Comparison of ENCODE assay signal across 8 cellular contexts in the genomic region with DNA sequence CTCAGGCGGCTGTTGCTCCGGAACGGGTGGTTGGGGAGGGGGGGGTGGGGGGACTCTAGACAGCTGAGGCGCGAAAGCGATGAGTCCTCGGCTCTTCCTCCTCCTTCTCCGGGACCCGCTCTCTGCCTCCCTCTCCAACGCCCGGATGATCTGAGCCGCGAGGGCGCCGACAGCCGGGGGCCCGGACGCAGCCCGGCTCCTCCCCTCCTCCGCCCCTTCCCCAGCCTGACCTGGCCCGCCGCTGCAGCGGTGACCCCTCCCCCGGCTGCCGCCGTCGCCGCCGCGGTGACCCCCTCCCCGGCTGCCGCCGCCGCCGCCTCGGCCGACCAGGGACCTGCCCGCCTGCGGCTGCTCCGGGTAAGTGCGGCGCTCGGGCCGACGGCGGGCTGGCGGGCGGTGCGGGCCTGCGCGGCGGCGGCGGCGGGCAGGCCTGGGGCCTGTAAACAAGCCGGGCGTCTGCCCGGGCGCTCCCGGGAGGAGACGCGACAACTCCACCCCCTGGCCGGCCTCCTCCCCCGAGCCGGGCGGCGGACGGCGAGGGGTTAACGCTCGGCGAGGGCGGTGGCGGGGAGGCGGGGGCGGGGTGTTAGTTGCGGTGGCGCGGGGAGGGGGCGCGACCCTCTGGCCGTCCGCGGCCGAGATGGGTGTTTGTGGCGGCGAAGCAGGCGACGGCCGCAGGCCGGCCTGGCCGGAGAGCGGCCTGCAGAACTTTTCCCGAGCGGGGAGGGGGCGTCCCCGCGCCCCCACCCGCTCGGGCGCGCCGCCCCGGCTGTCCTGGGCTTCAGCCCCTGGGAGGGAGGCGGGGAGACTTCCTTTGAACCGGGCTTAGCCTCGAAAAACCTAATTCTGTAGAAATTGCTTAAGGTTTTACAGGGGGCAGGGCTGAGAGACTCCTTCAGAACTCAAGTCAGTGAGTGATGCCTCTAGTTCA. TPM values are rescaled to one million over a fixed set of nuclear protein-coding genes. Genes with fewer than 3 reads are reported as not detected.
DNase-seq lines count a peak whose midpoint lies in the region; ATAC-seq and TF ChIP-seq lines count a peak whose summit lies in the region.

No MANE protein-coding gene starts in this region.

- TF ChIP-seq EP300 in neural cell (conservative IDR thresholded peaks at IDR 0.05; ENCODE audit: poor library complexity, severe bottlenecking), result no peak

- no peak overlapping the region for H2AFZ ChIP-seq in neural cell (ENCODE audit: low read depth, low read length)

- H3K4me3 Mint-ChIP-seq in stimulated activated naive CD8-positive, alpha-beta T cell treated with anti-CD3 and anti-CD28 coated beads, Interleukin-15, amount 100 ng/mL, for 72 hours, result peak overlapping the region; percentile 92 to 97

- no peaks in the 10 kb centered on the region for H3K36me3 ChIP-seq in HUES6 (ENCODE audit: control insufficient read depth, insufficient read depth, low read length)
- H3K36me3 ChIP-seq in neural cell (ENCODE audit: insufficient read depth, low read length), result no peaks in the 10 kb centered on the region

- H3K9ac ChIP-seq in HUES6 (ENCODE audit: low read length) (peak overlapping the region; percentile 86), neural cell (ENCODE audit: low read length) (peak overlapping the region; percentile 82)

- in situ Hi-C loops in Caki2 (cut with HindIII; ENCODE audit: low pct_unique_long_range_greater_than_20kb, low sequenced_read_pairs), result no loop called here

- DNase-seq in Caki2 (ENCODE audit: low read depth), result peak; percentile 41
- DNase-seq in RKO (ENCODE audit: low spot score), result peak; percentile 65
- DNase-seq in activated gamma-delta T cell (lab: John Stamatoyannopoulos, UW), result peak; percentile 57
- DNase-seq in fibroblast of villous mesenchyme (ENCODE audit: low read depth), result peak; percentile 77
- DNase-seq in stimulated activated naive CD8-positive, alpha-beta T cell treated with anti-CD3 and anti-CD28 coated beads, Interleukin-15, amount 100 ng/mL, for 72 hours, result peak; percentile 17 to 66

- H3K9me3 Mint-ChIP-seq in stimulated activated naive CD8-positive, alpha-beta T cell treated with anti-CD3 and anti-CD28 coated beads, Interleukin-15, amount 100 ng/mL, for 72 hours, result no peaks in the 10 kb centered on the region

- H3K4me1 Mint-ChIP-seq in stimulated activated naive CD8-positive, alpha-beta T cell treated with anti-CD3 and anti-CD28 coated beads, Interleukin-15, amount 100 ng/mL, for 72 hours, result peaks cover 61% of the 10 kb centered on the region

- peak; percentile 36 for ATAC-seq in GM21381 (IDR thresholded peaks at IDR 0.05; ENCODE audit: unreplicated experiment)
- ATAC-seq in stimulated activated naive CD8-positive, alpha-beta T cell treated with anti-CD3 and anti-CD28 coated beads, Interleukin-15, amount 100 ng/mL, for 72 hours, result peak; percentile 54

- H3K4me2 ChIP-seq in neural cell (ENCODE audit: low read length), result peak overlapping the region; percentile 91

- peak overlapping the region; percentile 38 to 99 for H3K27ac Mint-ChIP-seq in stimulated activated naive CD8-positive, alpha-beta T cell treated with anti-CD3 and anti-CD28 coated beads, Interleukin-15, amount 100 ng/mL, for 72 hours

- no peaks in the 10 kb centered on the region for H3K27me3 Mint-ChIP-seq in stimulated activated naive CD8-positive, alpha-beta T cell treated with anti-CD3 and anti-CD28 coated beads, Interleukin-15, amount 100 ng/mL, for 72 hours

- peaks cover 39% of the 10 kb centered on the region for H3K4me1 ChIP-seq in HUES6 (ENCODE audit: control insufficient read depth, insufficient read depth, low read length)

- peaks cover 7% of the 10 kb centered on the region for H3F3A ChIP-seq in neural cell (ENCODE audit: insufficient read depth, low read length, poor library complexity, severe bottlenecking)

- TF ChIP-seq CTCF in fibroblast of villous mesenchyme (IDR thresholded peaks at IDR 0.05; ENCODE audit: insufficient read depth, low read depth, low read length) (no peak), neural cell (IDR thresholded peaks at IDR 0.05; ENCODE audit: poor library complexity, severe bottlenecking) (no peak)

- no peaks in the 10 kb centered on the region for H4K20me1 ChIP-seq in neural cell (ENCODE audit: insufficient read depth)

- no peaks in the 10 kb centered on the region for H3K9me2 ChIP-seq in neural cell (ENCODE audit: insufficient read depth, low read length)

- H3K9me3 ChIP-seq in HUES6 (ENCODE audit: control insufficient read depth, insufficient read depth, low read depth, low read length), result no peaks in the 10 kb centered on the region
- no peaks in the 10 kb centered on the region for H3K9me3 ChIP-seq in neural cell (ENCODE audit: low read length)

- H3K27me3 ChIP-seq in HUES6 (ENCODE audit: control insufficient read depth, insufficient read depth, low read length) (no peaks in the 10 kb centered on the region), neural cell (ENCODE audit: insufficient read depth, low read depth, low read length) (no peaks in the 10 kb centered on the region)

- no peak for TF ChIP-seq RAD21 in neural cell (conservative IDR thresholded peaks at IDR 0.05)

- peak overlapping the region; percentile 90 for H3K4me3 ChIP-seq in HUES6 (ENCODE audit: low read depth, low read length)
- peak overlapping the region; percentile 81 for H3K4me3 ChIP-seq in fibroblast of villous mesenchyme (ENCODE audit: low read depth, low read length)
- H3K4me3 ChIP-seq in neural cell (ENCODE audit: low read length), result peak overlapping the region; percentile 71

- peaks cover 47% of the 10 kb centered on the region for H3K79me2 ChIP-seq in neural cell (replicated peaks; ENCODE audit: insufficient read depth, low read length)

- peak overlapping the region; percentile 81; the same call in 1 of the 2 replicates for H3K27ac ChIP-seq in HUES6 (ENCODE audit: low read depth, low read length)
- peak overlapping the region; percentile 77 for H3K27ac ChIP-seq in neural cell (ENCODE audit: low read length)

TF ChIP-seq in neural cell, 6 proteins besides CTCF, POLR2A, EP300 and RAD21:
- TF ChIP-seq POLR2AphosphoS5 (IDR thresholded peaks at IDR 0.05), result no peak
- TF ChIP-seq, protein P1, sequence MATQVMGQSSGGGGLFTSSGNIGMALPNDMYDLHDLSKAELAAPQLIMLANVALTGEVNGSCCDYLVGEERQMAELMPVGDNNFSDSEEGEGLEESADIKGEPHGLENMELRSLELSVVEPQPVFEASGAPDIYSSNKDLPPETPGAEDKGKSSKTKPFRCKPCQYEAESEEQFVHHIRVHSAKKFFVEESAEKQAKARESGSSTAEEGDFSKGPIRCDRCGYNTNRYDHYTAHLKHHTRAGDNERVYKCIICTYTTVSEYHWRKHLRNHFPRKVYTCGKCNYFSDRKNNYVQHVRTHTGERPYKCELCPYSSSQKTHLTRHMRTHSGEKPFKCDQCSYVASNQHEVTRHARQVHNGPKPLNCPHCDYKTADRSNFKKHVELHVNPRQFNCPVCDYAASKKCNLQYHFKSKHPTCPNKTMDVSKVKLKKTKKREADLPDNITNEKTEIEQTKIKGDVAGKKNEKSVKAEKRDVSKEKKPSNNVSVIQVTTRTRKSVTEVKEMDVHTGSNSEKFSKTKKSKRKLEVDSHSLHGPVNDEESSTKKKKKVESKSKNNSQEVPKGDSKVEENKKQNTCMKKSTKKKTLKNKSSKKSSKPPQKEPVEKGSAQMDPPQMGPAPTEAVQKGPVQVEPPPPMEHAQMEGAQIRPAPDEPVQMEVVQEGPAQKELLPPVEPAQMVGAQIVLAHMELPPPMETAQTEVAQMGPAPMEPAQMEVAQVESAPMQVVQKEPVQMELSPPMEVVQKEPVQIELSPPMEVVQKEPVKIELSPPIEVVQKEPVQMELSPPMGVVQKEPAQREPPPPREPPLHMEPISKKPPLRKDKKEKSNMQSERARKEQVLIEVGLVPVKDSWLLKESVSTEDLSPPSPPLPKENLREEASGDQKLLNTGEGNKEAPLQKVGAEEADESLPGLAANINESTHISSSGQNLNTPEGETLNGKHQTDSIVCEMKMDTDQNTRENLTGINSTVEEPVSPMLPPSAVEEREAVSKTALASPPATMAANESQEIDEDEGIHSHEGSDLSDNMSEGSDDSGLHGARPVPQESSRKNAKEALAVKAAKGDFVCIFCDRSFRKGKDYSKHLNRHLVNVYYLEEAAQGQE (IDR thresholded peaks at IDR 0.05; ENCODE audit: borderline replicate concordance), result peak; percentile 27
TF ChIP-seq in neural cell: peak in this region for 1.

RNA-seq across cellular contexts. Expression of a gene that starts 0.6 kb away (rescaled TPM):
- 32.4 and 34.2 TPM in 2 replicates for total RNA-seq in Caki2 (2014; rRNA removed; shearing (Covaris generic); ENCODE audit: low replicate concordance)
- total RNA-seq in fibroblast of villous mesenchyme, result 20.6 and 22.5 TPM in 2 replicates
- 49.6 and 52.1 TPM in 2 replicates for polyA plus RNA-seq in neural cell
- 119 and 137 TPM in 2 replicates for polyA minus RNA-seq in neural cell

Comparison
In these comparisons a context has a peak if more than half of its experiments do, and no peak if none do; other contexts are left out.
1. Peak in every context shown above with its lines: DNase-seq, ATAC-seq, H3K4me3 ChIP-seq and H3K27ac ChIP-seq.